Comparison of ENCODE assay signal across 23 cellular contexts in genomic region chr12:130465046-130465445, GRCh38.
"Had no signal": no experiment of that assay in that cellular context is flagged by ENCODE, and none has a peak within 500 bp of the region (broad histone marks: within the 10 kb centered on the region; RNA-seq: fewer than 3 reads in every experiment).

No MANE protein-coding gene starts in this region.

- H3K9me3 ChIP-seq: colonic mucosa, gastrocnemius medialis had no signal

- H3K27me3 ChIP-seq: colonic mucosa, gastrocnemius medialis, hepatocyte had no signal

- H3K4me1 ChIP-seq: colonic mucosa, esophagus squamous epithelium, gastrocnemius medialis, left lung, lower lobe of right lung had no signal

- H3K27ac ChIP-seq: colonic mucosa, epithelial cell of prostate, esophagus squamous epithelium, gastrocnemius medialis, hepatocyte, left lung, lower lobe of right lung had no signal

- H3K36me3 ChIP-seq: colonic mucosa, esophagus squamous epithelium, gastrocnemius medialis, left lung, lower lobe of right lung had no signal

- H3K4me2 ChIP-seq: hepatocyte had no signal

- ATAC-seq: effector memory CD8-positive, alpha-beta T cell; esophagus mucosa; gastrocnemius medialis; left cardiac atrium; left lung; left ventricle myocardium superior; lower lobe of right lung had no signal

- H2AFZ ChIP-seq: hepatocyte had no signal

- H3K4me3 ChIP-seq: colonic mucosa, esophagus squamous epithelium, gastrocnemius medialis, hepatocyte, left lung, lower lobe of right lung had no signal

- FAIRE-seq: endometrium had no signal

- DNase-seq: colonic mucosa; cortex of kidney; effector CD8-positive, alpha-beta T cell; effector memory CD8-positive, alpha-beta T cell; endodermal cell; erythroblast; esophagus squamous epithelium; foreskin fibroblast; foreskin melanocyte; gastrocnemius medialis; hypothalamus; immature natural killer cell; islet precursor cell; left cardiac atrium; lower lobe of right lung; mesenchymal stem cell; midbrain had no signal
